In genomic region chr5:133681896-133682295, GRCh38 we compare ENCODE assay signal across 15 cellular contexts.
DNase-seq lines count a peak whose midpoint lies in the region; ATAC-seq and TF ChIP-seq lines count a peak whose summit lies in the region.
"Had no signal": no experiment of that assay in that cellular context is flagged by ENCODE, and none has a peak within 500 bp of the region (broad histone marks: within the 10 kb centered on the region; RNA-seq: fewer than 3 reads in every experiment).

No MANE protein-coding gene starts in this region.

- no peak for TF ChIP-seq EP300 in ovary (IDR thresholded peaks at IDR 0.05)

- ATAC-seq in stimulated activated naive CD8-positive, alpha-beta T cell treated with anti-CD3 and anti-CD28 coated beads, Interleukin-15, amount 100 ng/mL, for 72 hours: peak; percentile 26
- no peak for ATAC-seq in stimulated activated naive CD8-positive, alpha-beta T cell treated with anti-CD3 and anti-CD28 coated beads, Interleukin-15, Interleukin-2, amounts not matched to agents 100 U/mL and 50 U/mL, for 24 hours
- ATAC-seq: A549, HCT116, K562 had no signal

- H3K4me3 Mint-ChIP-seq in stimulated activated naive CD8-positive, alpha-beta T cell treated with anti-CD3 and anti-CD28 coated beads, Interleukin-15, amount 100 ng/mL, for 72 hours: no peak overlapping the region
- no peak overlapping the region for H3K4me3 Mint-ChIP-seq in osteocyte (ENCODE audit: unreplicated experiment)

- no peak overlapping the region for H3K27ac ChIP-seq in ovary
- H3K27ac ChIP-seq: A549, C4-2B had no signal

- no peak for TF ChIP-seq POLR2A in ovary (IDR thresholded peaks at IDR 0.05)

- in situ Hi-C loops in HAP-1 (cut with MboI; ENCODE audit: low sequenced_read_pairs): no loop called here

- 80 to 90% (median 89%) methylated on average over 2 of the region's 2 CpGs for WGBS in ovary, 3 donors

- no peak for DNase-seq in stimulated activated naive CD8-positive, alpha-beta T cell treated with anti-CD3 and anti-CD28 coated beads, Interleukin-15, amount 100 ng/mL, for 72 hours
- DNase-seq in stimulated activated naive CD8-positive, alpha-beta T cell treated with anti-CD3 and anti-CD28 coated beads, Interleukin-15, Interleukin-2, amounts not matched to agents 100 U/mL and 50 U/mL, for 24 hours: no peak
- DNase-seq in ecto neural progenitor cell (ENCODE audit: low spot score) (peak; percentile 19), osteocyte (ENCODE audit: extremely low spot score, unreplicated experiment) (peak; percentile 48), NOMO-1 treated with dmso at 0.1 percent for 144 hours (lab: John Stamatoyannopoulos, UW; ENCODE audit: unreplicated experiment) (no peak), RPMI8226 (no peak), HAP-1 (ENCODE audit: low spot score in 2 of 2) (no peak), ovary (no peak)
- DNase-seq: NCI-H1417, NCI-H2029, NCI-H82 had no signal

- H3K36me3 ChIP-seq in HAP-1 (replicated peaks) (no peaks in the 10 kb centered on the region), ovary (no peaks in the 10 kb centered on the region)

- H3K27me3 Mint-ChIP-seq in stimulated activated naive CD8-positive, alpha-beta T cell treated with anti-CD3 and anti-CD28 coated beads, Interleukin-15, amount 100 ng/mL, for 72 hours: peaks cover 6% of the 10 kb centered on the region
- H3K27me3 Mint-ChIP-seq in osteocyte (ENCODE audit: unreplicated experiment): peaks cover 24% of the 10 kb centered on the region

- no peaks in the 10 kb centered on the region for H3K4me1 Mint-ChIP-seq in stimulated activated naive CD8-positive, alpha-beta T cell treated with anti-CD3 and anti-CD28 coated beads, Interleukin-15, amount 100 ng/mL, for 72 hours
- no peaks in the 10 kb centered on the region for H3K4me1 Mint-ChIP-seq in osteocyte (ENCODE audit: unreplicated experiment)

- no peaks in the 10 kb centered on the region for H3K36me3 Mint-ChIP-seq in osteocyte (ENCODE audit: unreplicated experiment)

- H3K27me3 ChIP-seq in HAP-1 (ENCODE audit: low read depth) (peaks cover 2% of the 10 kb centered on the region; the same call in 1 of the 2 replicates), ovary (no peaks in the 10 kb centered on the region)

- H3K9me3 Mint-ChIP-seq in stimulated activated naive CD8-positive, alpha-beta T cell treated with anti-CD3 and anti-CD28 coated beads, Interleukin-15, amount 100 ng/mL, for 72 hours: no peaks in the 10 kb centered on the region
- no peaks in the 10 kb centered on the region for H3K9me3 Mint-ChIP-seq in osteocyte (ENCODE audit: unreplicated experiment)

- intact Hi-C loops in ovary (cut with DNase I): no loop called here

- peaks cover under 1% of the 10 kb centered on the region; the same call in 1 of the 2 replicates for H3K4me1 ChIP-seq in HAP-1
- H3K4me1 ChIP-seq in ovary (ENCODE audit: insufficient read depth): no peaks in the 10 kb centered on the region

- H3K4me3 ChIP-seq in HAP-1 (no peak overlapping the region), ovary (no peak overlapping the region)
- H3K4me3 ChIP-seq: A549, K562 had no signal

- TF ChIP-seq CTCF in osteocyte (IDR thresholded peaks at IDR 0.05) (no peak), ovary (IDR thresholded peaks at IDR 0.05) (no peak)

- H3K27ac Mint-ChIP-seq in stimulated activated naive CD8-positive, alpha-beta T cell treated with anti-CD3 and anti-CD28 coated beads, Interleukin-15, amount 100 ng/mL, for 72 hours: no peak overlapping the region
- H3K27ac Mint-ChIP-seq in osteocyte (ENCODE audit: unreplicated experiment): no peak overlapping the region

- H3K9me3 ChIP-seq in HAP-1 (no peaks in the 10 kb centered on the region), ovary (no peaks in the 10 kb centered on the region)
- H3K9me3 ChIP-seq: A549 had no signal

Comparison
In these comparisons a context has a peak if more than half of its experiments do, and no peak if none do; other contexts are left out.
1. DNase-seq: peak in ecto neural progenitor cell (single experiment) and osteocyte (single experiment); none in stimulated activated naive CD8-positive, alpha-beta T cell treated with anti-CD3 and anti-CD28 coated beads, Interleukin-15, amount 100 ng/mL, for 72 hours (0 of 2), stimulated activated naive CD8-positive, alpha-beta T cell treated with anti-CD3 and anti-CD28 coated beads, Interleukin-15, Interleukin-2, amounts not matched to agents 100 U/mL and 50 U/mL, for 24 hours (single experiment), NOMO-1 treated with dmso at 0.1 percent for 144 hours (single experiment), RPMI8226 (single experiment), HAP-1 (0 of 2) and ovary (0 of 5).